In genomic region chr2:66428986-66429612, GRCh38 we compare ENCODE assay signal across 8 cellular contexts. TPM values are rescaled to one million over a fixed set of nuclear protein-coding genes. Genes with fewer than 3 reads are reported as not detected.
DNase-seq lines count a peak whose midpoint lies in the region; ATAC-seq, FAIRE-seq and TF ChIP-seq lines count a peak whose summit lies in the region.

No MANE protein-coding gene starts in this region.

- H2BK5ac ChIP-seq in IMR-90 (ENCODE audit: low read depth, low read length, poor library complexity, severe bottlenecking): no peak overlapping the region

- TF ChIP-seq CTCF in GM12864 (IDR thresholded peaks at IDR 0.05; ENCODE audit: low read depth, low read length, missing control alignments) (peak; percentile 84), IMR-90 (conservative IDR thresholded peaks at IDR 0.05; ENCODE audit: low read depth, low read length) (peak; percentile 86), PC-3 (conservative IDR thresholded peaks at IDR 0.05; ENCODE audit: low read depth, low read length) (peak; percentile 91), osteoblast (IDR thresholded peaks at IDR 0.05; ENCODE audit: extremely low read depth, low read depth, low read length) (peak; percentile 92)

- no peak overlapping the region for H3K23ac ChIP-seq in IMR-90 (ENCODE audit: low read depth, low read length)

- no peak overlapping the region for H3K14ac ChIP-seq in IMR-90 (replicated peaks; ENCODE audit: low read depth, low read length)

- H3K36me3 ChIP-seq in IMR-90 (ENCODE audit: control insufficient read depth, insufficient read depth, low read length) (no peaks in the 10 kb centered on the region), PC-3 (ENCODE audit: low read depth, low read length) (no peaks in the 10 kb centered on the region), osteoblast (ENCODE audit: insufficient read depth, low read length) (no peaks in the 10 kb centered on the region)

- H4K91ac ChIP-seq in IMR-90 (ENCODE audit: insufficient read depth, low read depth, low read length): no peak overlapping the region

- H3K4me1 Mint-ChIP-seq in activated CD4-positive, alpha-beta memory T cell treated with anti-CD3 and anti-CD28 coated beads for 36 hours (ENCODE audit: low read depth): peaks cover 13% of the 10 kb centered on the region

- CTCF ChIA-PET in IMR-90 (lab: Yijun Ruan, JAX): interaction anchor here (0.5 to 1.7 kb wide), 16 partner anchors 9 to 1576 kb away, joined by 3 to 9 read pairs (median 4); no protein-coding TSS in a partner anchor
- CTCF ChIA-PET in PC-3 (lab: Charles Lee): interaction anchor here (0.5 to 0.8 kb wide), 15 partner anchors 19 to 1666 kb away, joined by 3 to 12 read pairs (median 4); no protein-coding TSS in a partner anchor
- CTCF ChIA-PET in activated CD4-positive, alpha-beta memory T cell treated with anti-CD3 and anti-CD28 coated beads for 36 hours (lab: Charles Lee): interaction anchor here (1.3 kb wide), 1 partner anchor 19 kb away, joined by 4 read pairs; no protein-coding TSS in a partner anchor

- H2BK20ac ChIP-seq in IMR-90 (ENCODE audit: low read depth, low read length): 0 out of 2 replicates have a peak overlapping the region, but pooled peaks have one; percentile 6

- H3K4me2 ChIP-seq in IMR-90 (ENCODE audit: low read depth, low read length): no peak overlapping the region
- no peak overlapping the region for H3K4me2 ChIP-seq in PC-3 (ENCODE audit: low read length)
- no peak overlapping the region for H3K4me2 ChIP-seq in osteoblast (ENCODE audit: insufficient read depth, low read length)

- DNase-seq in GM12864 (ENCODE audit: low read depth) (no peak), IMR-90 (peak; percentile 79), PC-3 (peak; percentile 77), osteoblast (ENCODE audit: insufficient read length, low spot score, missing footprints) (peak; percentile 90), foreskin melanocyte (no peak)
- DNase-seq in activated naive CD4-positive, alpha-beta T cell (lab: John Stamatoyannopoulos, UW): no peak
- DNase-seq in activated CD4-positive, alpha-beta memory T cell treated with anti-CD3 and anti-CD28 coated beads for 36 hours: no peak

- no peaks in the 10 kb centered on the region for H3K9me3 Mint-ChIP-seq in activated CD4-positive, alpha-beta memory T cell treated with anti-CD3 and anti-CD28 coated beads for 36 hours

- FAIRE-seq in endometrium (lab: Jason Lieb, UNC): peak; percentile 83

- WGBS in IMR-90 (ENCODE audit: extremely low coverage in 2 of 2, insufficient read length in 1 of 2), 2 experiments: no CpG with 5 or more reads among the region's 5 CpGs

- H3K36me3 Mint-ChIP-seq in activated CD4-positive, alpha-beta memory T cell treated with anti-CD3 and anti-CD28 coated beads for 36 hours: no peaks in the 10 kb centered on the region

- H2AFZ ChIP-seq in IMR-90 (replicated peaks; ENCODE audit: low read length, poor library complexity) (no peak overlapping the region), PC-3 (ENCODE audit: low read length) (no peak overlapping the region), osteoblast (ENCODE audit: low read length) (no peak overlapping the region)

- H2AK5ac ChIP-seq in IMR-90 (ENCODE audit: low read depth, low read length): no peak overlapping the region

- dilution Hi-C loops in IMR-90 (cut with HindIII; ENCODE audit: low sequenced_read_pairs, unreplicated experiment): loop anchor here (25.0 kb wide), 1 partner anchor 783 kb away; no protein-coding TSS in a partner anchor

- no peak overlapping the region for H3K27ac ChIP-seq in IMR-90 (ENCODE audit: insufficient read depth, low read length)
- no peak overlapping the region for H3K27ac ChIP-seq in PC-3 (ENCODE audit: low read length)
- no peak overlapping the region for H3K27ac ChIP-seq in osteoblast (ENCODE audit: low read depth, low read length)

- peaks cover 5 to 20% of the 10 kb centered on the region in 2 experiments; a peak in 1 of 4 replicates for H3K79me1 ChIP-seq in IMR-90 (ENCODE audit: low read depth in 1 of 2, low read length in 2 of 2)

- no peak overlapping the region for H3K27ac Mint-ChIP-seq in activated CD4-positive, alpha-beta memory T cell treated with anti-CD3 and anti-CD28 coated beads for 36 hours

- no peak overlapping the region for H2BK15ac ChIP-seq in IMR-90 (ENCODE audit: low read depth, low read length)

- H3K27me3 ChIP-seq in IMR-90 (ENCODE audit: control insufficient read depth, insufficient read depth, low read length): peaks cover 6% of the 10 kb centered on the region; the same call in 1 of the 2 replicates
- H3K27me3 ChIP-seq in PC-3 (ENCODE audit: low read length): peaks cover 23% of the 10 kb centered on the region
- H3K27me3 ChIP-seq in osteoblast (ENCODE audit: insufficient read depth, low read length): peaks cover 39% of the 10 kb centered on the region

- H4K5ac ChIP-seq in IMR-90 (ENCODE audit: low read depth, low read length): no peak overlapping the region

- H3K9me3 ChIP-seq in IMR-90 (ENCODE audit: control insufficient read depth, insufficient read depth, low read length) (no peaks in the 10 kb centered on the region), PC-3 (ENCODE audit: low read length) (no peaks in the 10 kb centered on the region), osteoblast (ENCODE audit: low read depth, low read length) (no peaks in the 10 kb centered on the region)

- no peaks in the 10 kb centered on the region for H3K9me2 ChIP-seq in PC-3 (replicated peaks; ENCODE audit: low read length)

- no TSS peak for BruUV-seq in IMR-90 (replicated peaks; lab: Mats Ljungman, UMichigan)
- no TSS peak for BruUV-seq in PC-3 (replicated peaks; lab: Mats Ljungman, UMichigan)

- H2BK120ac ChIP-seq in IMR-90 (ENCODE audit: low read depth, low read length): no peak overlapping the region; the same call in 1 of the 2 replicates

- H3K27me3 Mint-ChIP-seq in activated CD4-positive, alpha-beta memory T cell treated with anti-CD3 and anti-CD28 coated beads for 36 hours: peaks cover 66% of the 10 kb centered on the region

- H3K4me3 Mint-ChIP-seq in activated CD4-positive, alpha-beta memory T cell treated with anti-CD3 and anti-CD28 coated beads for 36 hours: no peak overlapping the region

- H3F3A ChIP-seq in PC-3 (ENCODE audit: low read length, unreplicated experiment): no peaks in the 10 kb centered on the region

- POLR2A ChIA-PET in IMR-90 (lab: Charles Lee; ENCODE audit: unreplicated experiment): interaction anchor here (0.6 kb wide), 1 partner anchor 126 kb away, joined by 4 read pairs; no protein-coding TSS in a partner anchor
- POLR2A ChIA-PET in PC-3 (lab: Charles Lee; ENCODE audit: unreplicated experiment): no interaction called here
- POLR2A ChIA-PET in activated CD4-positive, alpha-beta memory T cell treated with anti-CD3 and anti-CD28 coated beads for 36 hours (lab: Charles Lee): no interaction called here

- H3K56ac ChIP-seq in IMR-90 (ENCODE audit: extremely low read depth, insufficient read depth, low read length): no peak overlapping the region

- no peak overlapping the region for H3K4ac ChIP-seq in IMR-90 (ENCODE audit: low read depth, low read length)

- peak; percentile 88 for TF ChIP-seq RAD21 in IMR-90 (IDR thresholded peaks at IDR 0.05; ENCODE audit: low read length)

- H4K20me1 ChIP-seq in IMR-90 (ENCODE audit: insufficient read depth, low read length) (no peaks in the 10 kb centered on the region), PC-3 (ENCODE audit: low read length) (no peaks in the 10 kb centered on the region), osteoblast (ENCODE audit: insufficient read depth, low read length) (no peaks in the 10 kb centered on the region)

- TF ChIP-seq POLR2A in IMR-90 (IDR thresholded peaks at IDR 0.05; ENCODE audit: low read depth, low read length): 0 out of 2 replicates have a peak, but pooled peaks have one; percentile 24

- intact Hi-C loops in IMR-90 (cut with micrococcal nuclease) (loop anchor here (2.0 to 5.0 kb wide), 4 partner anchors 788 to 1603 kb away; no protein-coding TSS in a partner anchor), PC-3 (cut with micrococcal nuclease) (loop anchor here (1.0 to 5.0 kb wide), 8 partner anchors 68 to 1412 kb away; no protein-coding TSS in a partner anchor)
- intact Hi-C loops in activated CD4-positive, alpha-beta memory T cell treated with anti-CD3 and anti-CD28 coated beads for 36 hours (cut with micrococcal nuclease): loop anchor here (5.0 kb wide), 1 partner anchor 1048 kb away; no protein-coding TSS in a partner anchor

- in situ Hi-C loops in IMR-90 (cut with MboI; ENCODE audit: low sequenced_read_pairs): loop anchor here (25.0 kb wide), 1 partner anchor 1608 kb away; no protein-coding TSS in a partner anchor

- H4K8ac ChIP-seq in IMR-90 (ENCODE audit: low read depth in 2 of 2, low read length in 2 of 2): no peak overlapping the region

- peak; percentile 19; the same call in 1 of the 2 replicates for ATAC-seq in IMR-90 (ENCODE audit: low read depth)
- ATAC-seq in PC-3: no peak

- peaks cover 5% of the 10 kb centered on the region; the same call in 1 of the 2 replicates for H3K4me1 ChIP-seq in IMR-90 (ENCODE audit: control insufficient read depth, insufficient read depth, low read length)
- H3K4me1 ChIP-seq in PC-3 (ENCODE audit: insufficient read depth, low read length): peaks cover 3% of the 10 kb centered on the region; the same call in 1 of the 2 replicates
- H3K4me1 ChIP-seq in osteoblast (ENCODE audit: insufficient read depth, low read length): no peaks in the 10 kb centered on the region

- H3K18ac ChIP-seq in IMR-90 (ENCODE audit: low read depth, low read length): no peak overlapping the region

- no peak overlapping the region for H3K9ac ChIP-seq in IMR-90 (ENCODE audit: low read depth, low read length)
- no peak overlapping the region for H3K9ac ChIP-seq in PC-3 (ENCODE audit: low read length)

- H3K9me1 ChIP-seq in IMR-90 (ENCODE audit: insufficient read depth, low read length): no peaks in the 10 kb centered on the region; the same call in 1 of the 2 replicates

- H2AK9ac ChIP-seq in IMR-90 (replicated peaks; ENCODE audit: low read depth, low read length, poor library complexity): no peak overlapping the region

- no peak overlapping the region for H3K4me3 ChIP-seq in GM12864 (ENCODE audit: low read depth, low read length)
- H3K4me3 ChIP-seq in IMR-90 (ENCODE audit: insufficient read depth, low read depth, low read length): no peak overlapping the region
- no peak overlapping the region for H3K4me3 ChIP-seq in PC-3 (ENCODE audit: low read length)
- no peak overlapping the region for H3K4me3 ChIP-seq in osteoblast (ENCODE audit: insufficient read depth, low read length)

- H3K79me2 ChIP-seq in PC-3 (ENCODE audit: low read length) (no peaks in the 10 kb centered on the region), osteoblast (ENCODE audit: insufficient read depth, low read length) (no peaks in the 10 kb centered on the region)

TF ChIP-seq in IMR-90, 13 proteins besides CTCF, POLR2A, EP300 and RAD21:
- TF ChIP-seq MAZ (IDR thresholded peaks at IDR 0.05; ENCODE audit: borderline replicate concordance, low read depth, low read length) (no peak), SMC3 (IDR thresholded peaks at IDR 0.05; ENCODE audit: low read depth, low read length) (peak; percentile 67)

RNA-seq across cellular contexts. Expression of gene MEIS1, which starts 5.8 kb away (rescaled TPM):
- total RNA-seq in IMR-90 (2012; rRNA removed) (157 and 209 TPM in 2 replicates), PC-3 (2014; rRNA removed) (4.1 and 5.9 TPM in 2 replicates), osteoblast (11.9 and 15.9 TPM in 2 replicates)
- polyA plus RNA-seq in IMR-90 (2012; rRNA removed): 51.8 and 54.4 TPM in 2 replicates
- 14.0 and 21.0 TPM in 2 replicates for polyA plus RNA-seq in IMR-90 (2012; cell fraction: cytosol; rRNA removed)
- 81.4 and 209 TPM in 2 replicates for polyA plus RNA-seq in IMR-90 (2012; cell fraction: nucleus; rRNA removed; ENCODE audit: low replicate concordance)
- not detected for total RNA-seq in activated CD4-positive, alpha-beta memory T cell treated with anti-CD3 and anti-CD28 coated beads for 36 hours

Comparison
In these comparisons a context has a peak if more than half of its experiments do, and no peak if none do; other contexts are left out.
1. DNase-seq: peak in IMR-90 (single experiment), PC-3 (single experiment) and osteoblast (single experiment); none in GM12864 (single experiment), foreskin melanocyte (single experiment), activated naive CD4-positive, alpha-beta T cell (0 of 4) and activated CD4-positive, alpha-beta memory T cell treated with anti-CD3 and anti-CD28 coated beads for 36 hours (single experiment).
2. Peak in every context shown above with its lines, with median percentiles within 50 percentile points of each other: CTCF ChIP-seq.